Comparison of ENCODE assay signal across 10 cellular contexts in genomic region chr3:11238057-11238456, GRCh38. TPM values are rescaled to one million over a fixed set of nuclear protein-coding genes. Genes with fewer than 3 reads are reported as not detected.
DNase-seq lines count a peak whose midpoint lies in the region; ATAC-seq, FAIRE-seq and TF ChIP-seq lines count a peak whose summit lies in the region.
"Had no signal": no experiment of that assay in that cellular context is flagged by ENCODE, and none has a peak within 500 bp of the region (broad histone marks: within the 10 kb centered on the region; RNA-seq: fewer than 3 reads in every experiment).

No MANE protein-coding gene starts in this region.

- no peak overlapping the region for H3K4me3 ChIP-seq in Panc1 (ENCODE audit: low read depth in 2 of 2, low read length in 2 of 2)
- no peak overlapping the region for H3K4me3 ChIP-seq in GM12878
- peak overlapping the region; percentile 45 for H3K4me3 ChIP-seq in osteoblast (ENCODE audit: insufficient read depth, low read length)

- POLR2A ChIA-PET in Panc1 (lab: Charles Lee) = interaction anchor here (0.7 kb wide), 1 partner anchor 94 kb away, joined by 17 read pairs; no protein-coding TSS in a partner anchor
- POLR2A ChIA-PET in GM12878 (lab: Charles Lee) = interaction anchor here (0.6 to 1.0 kb wide), 2 partner anchors 97 to 1027 kb away, joined by 3 to 5 read pairs; no protein-coding TSS in a partner anchor

- 1% methylated on average over 3 of the region's 3 CpGs for WGBS in GM12878 (ENCODE audit: insufficient coverage, insufficient replicate concordance, low lambda C conversion rate, missing lambda C conversion rate)

- peaks cover 13% of the 10 kb centered on the region for H3K4me1 ChIP-seq in Panc1 (ENCODE audit: control insufficient read depth, insufficient read depth, low read length)
- H3K4me1 ChIP-seq in GM12878 (ENCODE audit: control insufficient read depth, insufficient read depth, low read length) = no peaks in the 10 kb centered on the region
- peaks cover 27% of the 10 kb centered on the region for H3K4me1 ChIP-seq in osteoblast (ENCODE audit: insufficient read depth, low read length)

- no peak overlapping the region for H3K9ac ChIP-seq in GM12878 (ENCODE audit: control insufficient read depth, insufficient read depth, low read length)

- no peak overlapping the region for H3K4me2 ChIP-seq in GM12878 (ENCODE audit: control insufficient read depth, insufficient read depth)
- peak overlapping the region; percentile 74 for H3K4me2 ChIP-seq in osteoblast (ENCODE audit: insufficient read depth, low read length)

- H4K20me1 ChIP-seq in GM12878 (ENCODE audit: control insufficient read depth, insufficient read depth) (no peaks in the 10 kb centered on the region), osteoblast (ENCODE audit: insufficient read depth, low read length) (no peaks in the 10 kb centered on the region)

- H3K79me2 ChIP-seq in GM12878 (ENCODE audit: control insufficient read depth, insufficient read depth, low read length) (no peaks in the 10 kb centered on the region), osteoblast (ENCODE audit: insufficient read depth, low read length) (peaks cover 26% of the 10 kb centered on the region)

- no peak for TF ChIP-seq RAD21 in GM12878 (IDR thresholded peaks at IDR 0.05; ENCODE audit: insufficient read depth, low read depth, low read length)

- RAD21 ChIA-PET in GM12878 (lab: Charles Lee; ENCODE audit: unreplicated experiment) = interaction anchor here (0.7 to 5.6 kb wide), 4 partner anchors 51 to 462 kb away, joined by 3 to 54 read pairs (median 4); no protein-coding TSS in a partner anchor

- CTCF ChIA-PET in Panc1 (lab: Charles Lee) = interaction anchor here (0.6 kb wide), 2 partner anchors 24 to 97 kb away, joined by 6 to 8 read pairs; no protein-coding TSS in a partner anchor
- CTCF ChIA-PET in GM12878 (lab: Yijun Ruan, JAX) = interaction anchor here (0.6 to 6.2 kb wide), 12 partner anchors 10 to 413 kb away, joined by 3 to 116 read pairs (median 4); no protein-coding TSS in a partner anchor

- intact Hi-C loops in Panc1 (cut with micrococcal nuclease; ENCODE audit: unreplicated experiment) = loop anchor here (5.0 kb wide), 1 partner anchor 94 kb away; no protein-coding TSS in a partner anchor
- intact Hi-C loops in GM12878 (cut with micrococcal nuclease; ENCODE audit: unreplicated experiment) = loop anchor here (5.0 kb wide), 1 partner anchor 49 kb away; no protein-coding TSS in a partner anchor

- FAIRE-seq in GM12878 (lab: Jason Lieb, UNC) = no peak

- SMC1A ChIA-PET in GM12878 (lab: Charles Lee; ENCODE audit: uncharacterized antibody, unreplicated experiment) = interaction anchor here (0.5 to 5.2 kb wide), 10 partner anchors 9 to 413 kb away, joined by 3 to 66 read pairs (median 4); no protein-coding TSS in a partner anchor

- BruUV-seq in Panc1 (replicated peaks; lab: Mats Ljungman, UMichigan) (no TSS peak), GM12878 (replicated peaks; lab: Mats Ljungman, UMichigan) (no TSS peak)

- H3K36me3 ChIP-seq in Panc1 (ENCODE audit: control insufficient read depth, insufficient read depth, low read length) (no peaks in the 10 kb centered on the region), GM12878 (ENCODE audit: control insufficient read depth in 2 of 2, insufficient read depth in 2 of 2, low read length in 1 of 2) (no peaks in the 10 kb centered on the region), osteoblast (ENCODE audit: insufficient read depth, low read length) (no peaks in the 10 kb centered on the region)
- H3K36me3 ChIP-seq: neutrophil had no signal

- TF ChIP-seq EP300 in GM12878 (IDR thresholded peaks at IDR 0.05; ENCODE audit: borderline replicate concordance in 1 of 2, control insufficient read depth in 1 of 2, low read depth in 2 of 2, low read length in 2 of 2) = no peak

- TF ChIP-seq POLR2A in GM12878 (IDR thresholded peaks at IDR 0.05; ENCODE audit: low read depth, low read length) = no peak

- TF ChIP-seq CTCF in Panc1 (IDR thresholded peaks at IDR 0.05) (no peak), GM12878 (IDR thresholded peaks at IDR 0.05 in 2 of 3, conservative IDR thresholded peaks at IDR 0.05 in 1 of 3; ENCODE audit: control insufficient read depth in 2 of 3, extremely low read depth in 1 of 3, insufficient read depth in 1 of 3, low read depth in 3 of 3, low read length in 3 of 3) (no peak), osteoblast (IDR thresholded peaks at IDR 0.05; ENCODE audit: extremely low read depth, low read depth, low read length) (no peak)

- no peaks in the 10 kb centered on the region for H3K27me3 ChIP-seq in Panc1 (ENCODE audit: control insufficient read depth, insufficient read depth, low read length)
- no peaks in the 10 kb centered on the region for H3K27me3 ChIP-seq in GM12878 (replicated peaks in 1 of 2; ENCODE audit: control insufficient read depth in 2 of 2, insufficient read depth in 2 of 2, low read length in 1 of 2)
- no peaks in the 10 kb centered on the region for H3K27me3 ChIP-seq in osteoblast (ENCODE audit: insufficient read depth, low read length)
- H3K27me3 ChIP-seq: neutrophil had no signal

- DNase-seq in GM04504 (ENCODE audit: low read depth) (peak; percentile 72), Panc1 (ENCODE audit: low read depth, low spot score) (peak; percentile 35), GM12878 (ENCODE audit: low read depth, low spot score) (no peak), osteoblast (ENCODE audit: insufficient read length, low spot score, missing footprints) (peak; percentile 85)
- DNase-seq in effector CD4-positive, alpha-beta T cell = no peak
- DNase-seq: amygdala, NCI-H2081 treated with DMSO at 0.1 percent for 48 hours had no signal

- H3K27ac ChIP-seq in Panc1 (ENCODE audit: low read length) (peak overlapping the region; percentile 62), GM12878 (ENCODE audit: control insufficient read depth, insufficient read depth) (no peak overlapping the region), osteoblast (ENCODE audit: low read depth, low read length) (peak overlapping the region; percentile 95)
- H3K27ac ChIP-seq: neutrophil had no signal

- in situ Hi-C loops in Panc1 (cut with HindIII; ENCODE audit: low pct_unique_long_range_greater_than_20kb, low sequenced_read_pairs) (no loop called here), GM12878 (cut with MboI) (loop anchor here (5.0 kb wide), 1 partner anchor 99 kb away; no protein-coding TSS in a partner anchor)

- ATAC-seq in Panc1 = peak; percentile 83
- peak; percentile 48 for ATAC-seq in GM12878
- ATAC-seq in HG03354 (IDR thresholded peaks at IDR 0.05; ENCODE audit: poor library complexity, severe bottlenecking, unreplicated experiment) = no peak
- no peak for ATAC-seq in HG02981 (IDR thresholded peaks at IDR 0.05; ENCODE audit: unreplicated experiment)

- no peaks in the 10 kb centered on the region for H3K9me3 ChIP-seq in Panc1 (ENCODE audit: control insufficient read depth, insufficient read depth, low read depth, low read length)
- H3K9me3 ChIP-seq in GM12878 (replicated peaks; ENCODE audit: control insufficient read depth, insufficient read depth, low read length) = peaks cover 3% of the 10 kb centered on the region; the same call in 2 of the 3 replicates
- no peaks in the 10 kb centered on the region for H3K9me3 ChIP-seq in osteoblast (ENCODE audit: low read depth, low read length)
- H3K9me3 ChIP-seq: neutrophil had no signal

- H2AFZ ChIP-seq in GM12878 (ENCODE audit: control insufficient read depth, low read depth, low read length) (no peak overlapping the region), osteoblast (ENCODE audit: low read length) (no peak overlapping the region)

TF ChIP-seq in GM12878, 131 proteins besides CTCF, POLR2A, EP300 and RAD21 (continues in another document):
- TF ChIP-seq EED (IDR thresholded peaks at IDR 0.05; ENCODE audit: low read depth) (no peak), JUNB (IDR thresholded peaks at IDR 0.05) (peak; percentile 46)

RNA-seq across cellular contexts. Expression of gene ATG7, which starts 34.1 kb away (rescaled TPM):
- total RNA-seq in Panc1 (2021; ENCODE audit: unreplicated experiment) = 36.0 TPM
- 21.6 TPM for polyA plus RNA-seq in Panc1 (2012; ENCODE audit: insufficient read length)
- total RNA-seq in GM12878 (2013; cell fraction: nucleolus; rRNA removed) = 291 and 302 TPM in 2 replicates
- total RNA-seq in GM12878 (2014; rRNA removed) = 21.5 and 27.0 TPM in 2 replicates
- 25.4 and 26.0 TPM in 2 replicates for total RNA-seq in GM12878 (2014; rRNA removed; fragmentation: Illumina TruSeq; extraction: Trizol)
- total RNA-seq in GM12878 (2021) = 28.8 and 31.7 TPM in 2 replicates
- polyA plus RNA-seq in GM12878 (2011; ENCODE audit: low read depth) = 11.1 TPM
- polyA plus RNA-seq in GM12878 (2011; rRNA removed) = 26.7 and 26.8 TPM in 2 replicates
- polyA plus RNA-seq in GM12878 (2011; cell fraction: cytosol; rRNA removed) = 20.1 and 26.2 TPM in 2 replicates
- polyA plus RNA-seq in GM12878 (2011; cell fraction: nucleus; rRNA removed) = 21.9 and 30.9 TPM in 2 replicates
- polyA plus RNA-seq in GM12878 (2012) = 14.0 and 17.4 TPM in 2 replicates
- polyA plus RNA-seq in GM12878 (2014; fragmentation: Illumina TruSeq; extraction: Trizol) = 41.3 and 46.4 TPM in 2 replicates
- 10 to 100 TPM; 13.5 to 18.0 TPM for polyA plus RNA-seq in GM12878 (2014; fragmentation: Nextera tagmentation; extraction: Ambion mirVana)
- polyA plus RNA-seq in GM12878 (2014; rRNA removed) = 12.2 and 17.2 TPM in 2 replicates
- 10 to 100 TPM; 38.8 to 49.5 TPM for polyA plus RNA-seq in GM12878 (2016; fragmentation: Nextera tagmentation; extraction: Ambion mirVana)
- 56.3 and 65.4 TPM in 2 replicates for polyA minus RNA-seq in GM12878 (2011; rRNA and poly(A)+ RNA removed)
- 10.0 and 20.6 TPM in 2 replicates for polyA minus RNA-seq in GM12878 (2011; cell fraction: cytosol; rRNA and poly(A)+ RNA removed)
- polyA minus RNA-seq in GM12878 (2011; cell fraction: nucleus; rRNA and poly(A)+ RNA removed) = 51.0 and 63.4 TPM in 2 replicates
- 83.7 and 93.4 TPM in 2 replicates for total RNA-seq in osteoblast

Comparison
In these comparisons a context has a peak if more than half of its experiments do, and no peak if none do; other contexts are left out.
1. DNase-seq: peak in GM04504 (single experiment), Panc1 (single experiment) and osteoblast (single experiment); none in GM12878 (single experiment) and effector CD4-positive, alpha-beta T cell (single experiment).
2. ATAC-seq: peak in Panc1 (single experiment) and GM12878 (single experiment); none in HG03354 (single experiment) and HG02981 (single experiment).